In the genomic region with DNA sequence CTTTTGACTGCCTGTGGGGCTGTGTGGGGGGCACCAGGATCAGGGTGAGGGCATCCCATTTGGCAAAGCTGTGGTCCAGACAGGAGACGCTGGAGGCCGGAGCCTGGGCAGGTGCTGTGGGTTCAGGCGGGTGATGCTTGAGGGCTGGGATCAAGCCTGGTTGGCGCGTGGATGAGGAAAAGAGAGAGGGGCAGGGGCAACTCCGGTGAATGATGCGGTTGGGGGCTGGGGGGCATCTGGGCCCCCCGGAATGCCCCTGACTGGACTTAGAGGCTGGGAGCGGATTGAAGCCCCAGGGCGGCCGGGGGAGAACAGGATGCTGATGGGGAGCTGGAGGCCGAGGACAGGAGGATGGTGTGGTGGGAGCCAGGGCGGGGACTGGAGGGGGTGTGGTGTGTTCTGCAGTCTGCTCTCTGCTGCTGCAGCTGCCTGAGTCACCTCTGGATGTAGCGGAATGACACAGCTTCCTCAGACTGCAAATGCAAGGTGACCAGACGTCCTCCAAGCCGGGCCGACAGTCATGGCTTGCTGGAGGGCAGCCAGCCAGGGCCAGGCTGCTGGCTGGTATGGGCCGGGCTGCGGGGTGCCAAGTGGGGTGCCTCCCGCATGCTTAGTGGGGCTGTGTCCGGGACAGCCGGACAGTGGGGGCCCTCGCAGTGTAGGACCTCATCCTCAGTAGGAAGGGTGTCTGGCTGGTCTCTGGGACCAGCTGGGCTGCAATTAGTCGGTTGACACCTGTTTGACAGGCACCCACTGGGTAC, we compare ENCODE assay signal across 9 cellular contexts. TPM values are rescaled to one million over a fixed set of nuclear protein-coding genes. Genes with fewer than 3 reads are reported as not detected.
A peak's percentile ranks its signal among the peaks of the same experiment; 100 is the strongest.
DNase-seq lines count a peak whose midpoint lies in the region; ATAC-seq and TF ChIP-seq lines count a peak whose summit lies in the region.
"Had no signal": no experiment of that assay in that cellular context is flagged by ENCODE, and none has a peak within 500 bp of the region (broad histone marks: within the 10 kb centered on the region; RNA-seq: fewer than 3 reads in every experiment).

No MANE protein-coding gene starts in this region.

- BruUV-seq in A673 (replicated peaks; lab: Mats Ljungman, UMichigan): no TSS peak

- H3K9ac ChIP-seq in endodermal cell (ENCODE audit: extremely low read depth, low read length, poor library complexity, severe bottlenecking): no peak overlapping the region

- CTCF ChIA-PET in A673 (lab: Charles Lee): no interaction called here

- POLR2A ChIA-PET in A673 (lab: Charles Lee; ENCODE audit: low non-redundant PET): no interaction called here

- 85 to 87% methylated on average over 10 to 24 of the region's 24 CpGs for WGBS in endodermal cell (ENCODE audit: insufficient coverage in 1 of 2, insufficient read length in 1 of 2), 2 experiments

- H3K4me1 ChIP-seq in A673 (ENCODE audit: insufficient read depth, low read length, poor library complexity, severe bottlenecking) (peaks cover 50% of the 10 kb centered on the region), endodermal cell (ENCODE audit: control insufficient read depth, insufficient read depth, low read length) (peaks cover 11% of the 10 kb centered on the region)

- H3K27me3 ChIP-seq in A673 (replicated peaks; ENCODE audit: insufficient read depth, low read depth, low read length, poor library complexity): no peaks in the 10 kb centered on the region
- no peaks in the 10 kb centered on the region for H3K27me3 ChIP-seq in endodermal cell (ENCODE audit: control insufficient read depth, insufficient read depth, low read length, poor library complexity, severe bottlenecking)

- no peak for ATAC-seq in T-helper 17 cell
- ATAC-seq in GM19395 (IDR thresholded peaks at IDR 0.05; ENCODE audit: unreplicated experiment): no peak
- ATAC-seq in HG03139 (IDR thresholded peaks at IDR 0.05; ENCODE audit: unreplicated experiment): no peak

- H3K4me1 Mint-ChIP-seq in T-helper 17 cell (peaks cover 28% of the 10 kb centered on the region), endodermal cell (peaks cover 21% of the 10 kb centered on the region), nephron (peaks cover 27% of the 10 kb centered on the region)

- H3K36me3 ChIP-seq in A673 (ENCODE audit: insufficient read depth, low read length, poor library complexity, severe bottlenecking) (no peaks in the 10 kb centered on the region), endodermal cell (ENCODE audit: control insufficient read depth, insufficient read depth, low read length) (no peaks in the 10 kb centered on the region)

- peak; percentile 42 for DNase-seq in A673 (ENCODE audit: low spot score)
- DNase-seq in GM19240 (ENCODE audit: insufficient read length, low spot score): peak; percentile 86
- peak in 1 of 3 donors; percentile 15 for DNase-seq in T-helper 17 cell
- peak; percentile 74 for DNase-seq in endodermal cell
- DNase-seq in NCI-H1417 (lab: John Stamatoyannopoulos, UW): no peak

- intact Hi-C loops in A673 (cut with micrococcal nuclease; ENCODE audit: unreplicated experiment): no loop called here

- TF ChIP-seq CTCF in A673 (conservative IDR thresholded peaks at IDR 0.05; ENCODE audit: low read depth, low read length): no peak
- no peak for TF ChIP-seq CTCF in endodermal cell (conservative IDR thresholded peaks at IDR 0.05)
- no peak for TF ChIP-seq CTCF in nephron (IDR thresholded peaks at IDR 0.05; ENCODE audit: unreplicated experiment in 3 of 3)

- H3K36me3 Mint-ChIP-seq in T-helper 17 cell (ENCODE audit: low read depth) (no peaks in the 10 kb centered on the region), endodermal cell (ENCODE audit: low read depth) (no peaks in the 10 kb centered on the region), nephron (ENCODE audit: low read depth) (no peaks in the 10 kb centered on the region)

- H3K9me3 ChIP-seq in A673 (ENCODE audit: low read depth, low read length, poor library complexity, severe bottlenecking) (no peaks in the 10 kb centered on the region), T-helper 17 cell (ENCODE audit: control insufficient read depth, low read length, poor library complexity, severe bottlenecking) (no peaks in the 10 kb centered on the region), endodermal cell (ENCODE audit: control insufficient read depth, low read length) (no peaks in the 10 kb centered on the region)

- H3K9me3 Mint-ChIP-seq in endodermal cell (no peaks in the 10 kb centered on the region), nephron (no peaks in the 10 kb centered on the region)

- H3K27me3 Mint-ChIP-seq in T-helper 17 cell: no peaks in the 10 kb centered on the region
- no peaks in the 10 kb centered on the region for H3K27me3 Mint-ChIP-seq in endodermal cell (ENCODE audit: insufficient read depth)
- H3K27me3 Mint-ChIP-seq in nephron (ENCODE audit: low read depth): peaks cover 27% of the 10 kb centered on the region

- peak overlapping the region; percentile 94 for H3K27ac Mint-ChIP-seq in T-helper 17 cell
- H3K27ac Mint-ChIP-seq in endodermal cell: peak overlapping the region; percentile 46
- peak overlapping the region; percentile 48 to 67 (median 56) for H3K27ac Mint-ChIP-seq in nephron

- H3K27ac ChIP-seq in A673 (ENCODE audit: low read depth, low read length, poor library complexity, severe bottlenecking) (peak overlapping the region; percentile 41), endodermal cell (ENCODE audit: low read depth, low read length) (no peak overlapping the region)

- H3K4me3 ChIP-seq in A673 (ENCODE audit: low read depth, low read length, poor library complexity, severe bottlenecking) (no peak overlapping the region), endodermal cell (ENCODE audit: low read length) (no peak overlapping the region)

- H3K4me3 Mint-ChIP-seq in T-helper 17 cell (peak overlapping the region; percentile 90), endodermal cell (no peak overlapping the region), nephron (peak overlapping the region in 2 of 3 experiments; percentile 41 to 65)

RNA-seq across cellular contexts. Expression of a gene that starts 3.2 kb away (rescaled TPM):
- total RNA-seq in A673 (2021) (14.6 and 16.7 TPM in 2 replicates), T-helper 17 cell (10 to 100 TPM; 55.8 to 56.4 TPM), endodermal cell (10 to 100 TPM in 1 of 2 donors, 1 to 10 TPM in 1; 7.7 to 10.7 TPM)
- 5.6 TPM for polyA plus RNA-seq in endodermal cell (2013, experiment 1 of 2)
- 5.2 TPM for polyA plus RNA-seq in endodermal cell (2013, experiment 2 of 2)

RNA-seq across cellular contexts. Expression of a gene that starts 22.3 kb away (rescaled TPM):
- not detected in 2 replicates for total RNA-seq in A673 (2021)
- total RNA-seq in T-helper 17 cell: not detected
- 1 to 10 TPM; 4.6 to 5.1 TPM for total RNA-seq in endodermal cell
- 0.43 TPM for polyA plus RNA-seq in endodermal cell (2013, experiment 1 of 2)
- 1.1 TPM for polyA plus RNA-seq in endodermal cell (2013, experiment 2 of 2)
- total RNA-seq: mononuclear cell had no signal

RNA-seq across cellular contexts. Expression of a gene that starts 29.6 kb away (rescaled TPM):
- total RNA-seq in A673 (2021) (129 and 141 TPM in 2 replicates), T-helper 17 cell (10 to 100 TPM; 88.2 to 89.4 TPM), endodermal cell (100 to 1,000 TPM; 145 to 178 TPM)
- polyA plus RNA-seq in endodermal cell (2013, experiment 1 of 2): 71.2 TPM
- 59.7 TPM for polyA plus RNA-seq in endodermal cell (2013, experiment 2 of 2)

RNA-seq across cellular contexts. Expression of a gene that starts 36.1 kb away (rescaled TPM):
- total RNA-seq in A673 (2021) (54.9 and 57.9 TPM in 2 replicates), T-helper 17 cell (10 to 100 TPM; 22.8 to 23.6 TPM), endodermal cell (10 to 100 TPM; 30.1 to 44.3 TPM)
- polyA plus RNA-seq in endodermal cell (2013, experiment 1 of 2): 30.0 TPM
- 30.2 TPM for polyA plus RNA-seq in endodermal cell (2013, experiment 2 of 2)

Comparison
In these comparisons a context has a peak if more than half of its experiments do, and no peak if none do; other contexts are left out.
1. DNase-seq: peak in A673 (single experiment), GM19240 (single experiment) and endodermal cell (single experiment); none in NCI-H1417 (0 of 3).
2. Peak in every context shown above with its lines, with median percentiles within 50 percentile points of each other: H3K27ac Mint-ChIP-seq.